In genomic region chr15:53802672-53803071, GRCh38 we compare ENCODE assay signal across 2 cellular contexts.
TF ChIP-seq lines count a peak whose summit lies in the region.

No MANE protein-coding gene starts in this region.

TF ChIP-seq in HepG2, 621 proteins besides CTCF, POLR2A, EP300 and RAD21:
- TF ChIP-seq MAFF (IDR thresholded peaks at IDR 0.05; ENCODE audit: low read depth, low read length): peak; percentile 88
- TF ChIP-seq MAFK (conservative IDR thresholded peaks at IDR 0.05 in 1 of 2, IDR thresholded peaks at IDR 0.05 in 1 of 2; ENCODE audit: low read length in 2 of 2): peak; percentile 88 to 96
- TF ChIP-seq RAD51 (IDR thresholded peaks at IDR 0.05; ENCODE audit: borderline replicate concordance): no peak
- TF ChIP-seq SRSF1 (optimal IDR thresholded peaks at IDR 0.05; ENCODE audit: low read depth, low read length): no peak
- no peak for TF ChIP-seq THAP7 (CRISPR knock-in tag; IDR thresholded peaks at IDR 0.05)

TF ChIP-seq in K562, 482 proteins besides CTCF, POLR2A, EP300 and RAD21:
- TF ChIP-seq MED1 (CRISPR knock-in tag; IDR thresholded peaks at IDR 0.05; ENCODE audit: borderline replicate concordance) (no peak), ZBTB34 (CRISPR knock-in tag; IDR thresholded peaks at IDR 0.05) (no peak), MAFK (IDR thresholded peaks at IDR 0.05; ENCODE audit: low read length) (peak; percentile 40; the same call in 1 of the 2 replicates), XRCC4 (IDR thresholded peaks at IDR 0.05; ENCODE audit: extremely low read depth, insufficient read depth, insufficient read length) (no peak), MAFG (tag; conservative IDR thresholded peaks at IDR 0.05) (0 out of 2 replicates have a peak, but pooled peaks have one; percentile 15), SAP30 (IDR thresholded peaks at IDR 0.05; ENCODE audit: borderline replicate concordance, insufficient read depth, low read depth, low read length, poor library complexity, severe bottlenecking) (no peak)
TF ChIP-seq in K562: peak in this region for 2.
